Comparison of ENCODE assay signal across 26 cellular contexts in the genomic region with DNA sequence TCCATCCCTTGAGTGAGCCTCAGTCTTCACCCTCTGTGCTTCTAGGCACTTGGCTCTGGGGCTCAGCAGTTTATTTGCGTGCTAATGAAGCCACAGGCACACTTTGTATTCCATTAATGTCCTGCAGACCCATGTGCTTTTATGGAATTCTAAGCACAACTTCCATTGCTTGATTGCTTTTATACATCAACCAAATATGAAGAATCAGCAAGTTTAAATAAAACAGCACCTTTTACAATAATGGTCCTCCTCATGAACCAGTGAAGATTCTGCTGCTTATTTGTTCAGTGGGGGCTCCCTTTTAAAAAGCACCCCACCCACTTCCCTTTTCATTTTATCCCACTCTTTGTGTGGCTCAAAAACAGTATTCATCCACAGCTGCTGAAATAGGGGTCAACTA.
"Had no signal": no experiment of that assay in that cellular context is flagged by ENCODE, and none has a peak within 500 bp of the region (broad histone marks: within the 10 kb centered on the region; RNA-seq: fewer than 3 reads in every experiment).

No MANE protein-coding gene starts in this region.

- H3K4me3 ChIP-seq: colonic mucosa had no signal

- H3K9me3 ChIP-seq: colonic mucosa had no signal

- FAIRE-seq: astrocyte, bronchial epithelial cell, endometrium, frontal cortex had no signal

- H3K27me3 ChIP-seq: brain microvascular endothelial cell, colonic mucosa had no signal

- H3K4me1 ChIP-seq: colonic mucosa had no signal

- DNase-seq: activated B cell treated with CpG ODN at 0.5 μM for 24 hours; activated CD4-positive, alpha-beta T cell treated with anti-CD3 and anti-CD28 coated beads for 48 hours; activated CD4-positive, alpha-beta T cell treated with anti-CD3 and anti-CD28 coated beads, Interleukin-2, amount 50 U/mL, for 1 hour; activated CD4-positive, alpha-beta T cell treated with anti-CD3 and anti-CD28 coated beads, Interleukin-2, amount 50 U/mL, for 48 hours; activated CD8-positive, alpha-beta memory T cell treated with anti-CD3 and anti-CD28 coated beads for 24 hours; activated CD8-positive, alpha-beta T cell treated with anti-CD3 and anti-CD28 coated beads for 36 hours; activated effector memory CD4-positive, alpha-beta T cell treated with Interleukin-2 at 50 U/mL for 16 hours; activated gamma-delta T cell treated with Interleukin-2 at 50 U/mL for 16 hours; activated naive CD4-positive, alpha-beta T cell treated with anti-CD3 and anti-CD28 coated beads, Interleukin-2, amount 50 U/mL, for 16 hours; activated naive CD4-positive, alpha-beta T cell treated with Interleukin-2 at 50 U/mL for 16 hours; activated T-cell treated with anti-CD3 and anti-CD28 coated beads, Interleukin-2, amount 50 U/mL, for 4 hours; amniotic stem cell; brain microvascular endothelial cell; central memory CD4-positive, alpha-beta T cell; cerebellar nuclear complex; colonic mucosa; effector CD8-positive, alpha-beta T cell; foreskin fibroblast; T1000; WERI-Rb-1 had no signal

- ATAC-seq: activated CD4-positive, CD25-positive, alpha-beta regulatory T cell treated with anti-CD3 and anti-CD28 coated beads, Interleukin-2, amount 50 U/mL, for 24 hours; activated CD8-positive, alpha-beta T cell treated with anti-CD3 and anti-CD28 coated beads for 36 hours; activated T-cell treated with anti-CD3 and anti-CD28 coated beads, Interleukin-2, amount 50 U/mL, for 4 hours; activated T-helper 17 cell treated with anti-CD3 and anti-CD28 coated beads, Interleukin-2, amount 50 U/mL, for 72 hours had no signal

- H3K36me3 ChIP-seq: brain microvascular endothelial cell, colonic mucosa had no signal

- H3K27ac ChIP-seq: brain microvascular endothelial cell, colonic mucosa, WERI-Rb-1 had no signal
